1 cellular context compared by ENCODE assay signal in genomic region chr2:32715391-32715841, GRCh38.
A peak's percentile ranks its signal among the peaks of the same experiment; 100 is the strongest.
TF ChIP-seq lines count a peak whose summit lies in the region.

No MANE protein-coding gene starts in this region.

TF ChIP-seq in GM12878, 131 proteins besides CTCF, POLR2A, EP300 and RAD21 (continued from another document and continues in another):
- TF ChIP-seq USF1 (IDR thresholded peaks at IDR 0.05; ENCODE audit: borderline replicate concordance, extremely low read length, insufficient read depth, low read depth, low read length) (no peak), HDGF (IDR thresholded peaks at IDR 0.05) (no peak), IRF4 (IDR thresholded peaks at IDR 0.05; ENCODE audit: low read depth, low read length) (peak; percentile 91), EED (IDR thresholded peaks at IDR 0.05; ENCODE audit: low read depth) (peak; percentile 62; the same call in 1 of the 2 replicates), MEF2B (IDR thresholded peaks at IDR 0.05; ENCODE audit: partially characterized antibody, poor library complexity, severe bottlenecking) (peak; percentile 89), MYC (IDR thresholded peaks at IDR 0.05; ENCODE audit: insufficient read depth, insufficient read length, insufficient replicate concordance, low read length, severe bottlenecking) (no peak), NRF1 (conservative IDR thresholded peaks at IDR 0.05; ENCODE audit: low read depth, low read length) (no peak), ASH2L (IDR thresholded peaks at IDR 0.05; ENCODE audit: borderline replicate concordance, low read depth) (no peak), WRNIP1 (IDR thresholded peaks at IDR 0.05; ENCODE audit: borderline replicate concordance, low read depth, low read length) (no peak), PAX8 (IDR thresholded peaks at IDR 0.05) (no peak), NFXL1 (IDR thresholded peaks at IDR 0.05; ENCODE audit: borderline replicate concordance) (no peak), ELK1 (IDR thresholded peaks at IDR 0.05; ENCODE audit: low read depth, low read length) (no peak), MEF2A (IDR thresholded peaks at IDR 0.05; ENCODE audit: insufficient read depth, low read depth, low read length) (peak; percentile 98), HCFC1 (IDR thresholded peaks at IDR 0.05; ENCODE audit: low read length) (no peak), FOXK2 (IDR thresholded peaks at IDR 0.05) (no peak), CHD4 (IDR thresholded peaks at IDR 0.05) (no peak), KAT2A (conservative IDR thresholded peaks at IDR 0.05; ENCODE audit: control insufficient read depth, low read depth, low read length) (no peak), HDAC2 (IDR thresholded peaks at IDR 0.05) (no peak), ZBED1 (IDR thresholded peaks at IDR 0.05; ENCODE audit: borderline replicate concordance) (peak; percentile 90; the same call in 1 of the 2 replicates), LARP7 (IDR thresholded peaks at IDR 0.05) (no peak), CEBPB (IDR thresholded peaks at IDR 0.05; ENCODE audit: borderline replicate concordance in 1 of 2, low read depth in 2 of 2, low read length in 2 of 2) (0 out of 4 replicates have a peak, but pooled peaks of 1 of the 2 experiments have one; percentile 90), JUND (IDR thresholded peaks at IDR 0.05; ENCODE audit: low read depth, low read length) (peak; percentile 65; the same call in 1 of the 2 replicates), IRF5 (IDR thresholded peaks at IDR 0.05; ENCODE audit: borderline replicate concordance) (no peak), BCLAF1 (IDR thresholded peaks at IDR 0.05) (no peak), RCOR1 (conservative IDR thresholded peaks at IDR 0.05; ENCODE audit: low read depth, low read length) (no peak), IKZF2 (IDR thresholded peaks at IDR 0.05) (peak; percentile 49 to 67; a peak in 3 of 4 replicates), CBX3 (IDR thresholded peaks at IDR 0.05; ENCODE audit: borderline replicate concordance, low read depth) (no peak), REST (IDR thresholded peaks at IDR 0.05; ENCODE audit: low read depth, low read length) (no peak), E2F8 (IDR thresholded peaks at IDR 0.05; ENCODE audit: low read depth, partially characterized antibody) (no peak), ATF7 (IDR thresholded peaks at IDR 0.05; ENCODE audit: low read depth) (peak; percentile 63), YY1 (IDR thresholded peaks at IDR 0.05; ENCODE audit: low read depth, low read length) (no peak), DPF2 (IDR thresholded peaks at IDR 0.05) (peak; percentile 89), TAF1 (IDR thresholded peaks at IDR 0.05; ENCODE audit: borderline replicate concordance, low read depth, low read length) (no peak), SIN3A (IDR thresholded peaks at IDR 0.05; ENCODE audit: low read depth, low read length) (no peak), RAD51 (IDR thresholded peaks at IDR 0.05) (0 out of 2 replicates have a peak, but pooled peaks have one; percentile 2)
- TF ChIP-seq, protein P1, sequence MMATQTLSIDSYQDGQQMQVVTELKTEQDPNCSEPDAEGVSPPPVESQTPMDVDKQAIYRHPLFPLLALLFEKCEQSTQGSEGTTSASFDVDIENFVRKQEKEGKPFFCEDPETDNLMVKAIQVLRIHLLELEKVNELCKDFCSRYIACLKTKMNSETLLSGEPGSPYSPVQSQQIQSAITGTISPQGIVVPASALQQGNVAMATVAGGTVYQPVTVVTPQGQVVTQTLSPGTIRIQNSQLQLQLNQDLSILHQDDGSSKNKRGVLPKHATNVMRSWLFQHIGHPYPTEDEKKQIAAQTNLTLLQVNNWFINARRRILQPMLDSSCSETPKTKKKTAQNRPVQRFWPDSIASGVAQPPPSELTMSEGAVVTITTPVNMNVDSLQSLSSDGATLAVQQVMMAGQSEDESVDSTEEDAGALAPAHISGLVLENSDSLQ (IDR thresholded peaks at IDR 0.05) = no peak
- TF ChIP-seq, protein P2, sequence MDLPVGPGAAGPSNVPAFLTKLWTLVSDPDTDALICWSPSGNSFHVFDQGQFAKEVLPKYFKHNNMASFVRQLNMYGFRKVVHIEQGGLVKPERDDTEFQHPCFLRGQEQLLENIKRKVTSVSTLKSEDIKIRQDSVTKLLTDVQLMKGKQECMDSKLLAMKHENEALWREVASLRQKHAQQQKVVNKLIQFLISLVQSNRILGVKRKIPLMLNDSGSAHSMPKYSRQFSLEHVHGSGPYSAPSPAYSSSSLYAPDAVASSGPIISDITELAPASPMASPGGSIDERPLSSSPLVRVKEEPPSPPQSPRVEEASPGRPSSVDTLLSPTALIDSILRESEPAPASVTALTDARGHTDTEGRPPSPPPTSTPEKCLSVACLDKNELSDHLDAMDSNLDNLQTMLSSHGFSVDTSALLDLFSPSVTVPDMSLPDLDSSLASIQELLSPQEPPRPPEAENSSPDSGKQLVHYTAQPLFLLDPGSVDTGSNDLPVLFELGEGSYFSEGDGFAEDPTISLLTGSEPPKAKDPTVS (IDR thresholded peaks at IDR 0.05; ENCODE audit: low read depth, low read length) = no peak
- TF ChIP-seq, protein P3, sequence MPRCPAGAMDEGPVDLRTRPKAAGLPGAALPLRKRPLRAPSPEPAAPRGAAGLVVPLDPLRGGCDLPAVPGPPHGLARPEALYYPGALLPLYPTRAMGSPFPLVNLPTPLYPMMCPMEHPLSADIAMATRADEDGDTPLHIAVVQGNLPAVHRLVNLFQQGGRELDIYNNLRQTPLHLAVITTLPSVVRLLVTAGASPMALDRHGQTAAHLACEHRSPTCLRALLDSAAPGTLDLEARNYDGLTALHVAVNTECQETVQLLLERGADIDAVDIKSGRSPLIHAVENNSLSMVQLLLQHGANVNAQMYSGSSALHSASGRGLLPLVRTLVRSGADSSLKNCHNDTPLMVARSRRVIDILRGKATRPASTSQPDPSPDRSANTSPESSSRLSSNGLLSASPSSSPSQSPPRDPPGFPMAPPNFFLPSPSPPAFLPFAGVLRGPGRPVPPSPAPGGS (IDR thresholded peaks at IDR 0.05; ENCODE audit: borderline replicate concordance, insufficient read depth, low read depth, low read length, poor library complexity, severe bottlenecking) = peak; percentile 27
- TF ChIP-seq, protein P4, sequence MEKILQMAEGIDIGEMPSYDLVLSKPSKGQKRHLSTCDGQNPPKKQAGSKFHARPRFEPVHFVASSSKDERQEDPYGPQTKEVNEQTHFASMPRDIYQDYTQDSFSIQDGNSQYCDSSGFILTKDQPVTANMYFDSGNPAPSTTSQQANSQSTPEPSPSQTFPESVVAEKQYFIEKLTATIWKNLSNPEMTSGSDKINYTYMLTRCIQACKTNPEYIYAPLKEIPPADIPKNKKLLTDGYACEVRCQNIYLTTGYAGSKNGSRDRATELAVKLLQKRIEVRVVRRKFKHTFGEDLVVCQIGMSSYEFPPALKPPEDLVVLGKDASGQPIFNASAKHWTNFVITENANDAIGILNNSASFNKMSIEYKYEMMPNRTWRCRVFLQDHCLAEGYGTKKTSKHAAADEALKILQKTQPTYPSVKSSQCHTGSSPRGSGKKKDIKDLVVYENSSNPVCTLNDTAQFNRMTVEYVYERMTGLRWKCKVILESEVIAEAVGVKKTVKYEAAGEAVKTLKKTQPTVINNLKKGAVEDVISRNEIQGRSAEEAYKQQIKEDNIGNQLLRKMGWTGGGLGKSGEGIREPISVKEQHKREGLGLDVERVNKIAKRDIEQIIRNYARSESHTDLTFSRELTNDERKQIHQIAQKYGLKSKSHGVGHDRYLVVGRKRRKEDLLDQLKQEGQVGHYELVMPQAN (conservative IDR thresholded peaks at IDR 0.05) = no peak
- TF ChIP-seq, protein P5, sequence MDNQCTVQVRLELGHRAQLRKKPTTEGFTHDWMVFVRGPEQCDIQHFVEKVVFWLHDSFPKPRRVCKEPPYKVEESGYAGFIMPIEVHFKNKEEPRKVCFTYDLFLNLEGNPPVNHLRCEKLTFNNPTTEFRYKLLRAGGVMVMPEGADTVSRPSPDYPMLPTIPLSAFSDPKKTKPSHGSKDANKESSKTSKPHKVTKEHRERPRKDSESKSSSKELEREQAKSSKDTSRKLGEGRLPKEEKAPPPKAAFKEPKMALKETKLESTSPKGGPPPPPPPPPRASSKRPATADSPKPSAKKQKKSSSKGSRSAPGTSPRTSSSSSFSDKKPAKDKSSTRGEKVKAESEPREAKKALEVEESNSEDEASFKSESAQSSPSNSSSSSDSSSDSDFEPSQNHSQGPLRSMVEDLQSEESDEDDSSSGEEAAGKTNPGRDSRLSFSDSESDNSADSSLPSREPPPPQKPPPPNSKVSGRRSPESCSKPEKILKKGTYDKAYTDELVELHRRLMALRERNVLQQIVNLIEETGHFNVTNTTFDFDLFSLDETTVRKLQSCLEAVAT (IDR thresholded peaks at IDR 0.05) = no peak
